In the genomic region with DNA sequence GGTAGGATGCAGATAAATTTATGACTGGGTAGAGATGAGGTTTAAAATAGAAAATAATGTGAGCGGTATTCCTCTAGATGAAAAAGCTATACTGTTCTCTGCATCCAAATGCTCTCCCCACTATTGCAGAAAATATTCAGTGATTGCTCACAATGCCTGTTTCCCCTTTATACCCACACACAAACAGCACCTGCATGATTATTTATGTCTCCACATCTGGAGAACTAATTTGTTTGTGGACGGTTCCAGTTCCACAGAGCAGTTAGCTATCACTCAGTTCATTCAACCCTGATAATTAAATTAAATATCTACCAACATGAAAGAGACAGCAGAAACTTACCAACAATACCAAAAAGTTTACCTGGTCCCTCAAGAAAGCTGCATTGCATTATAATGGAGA, we compare ENCODE assay signal across 7 cellular contexts.
"Had no signal": no experiment of that assay in that cellular context is flagged by ENCODE, and none has a peak within 500 bp of the region (broad histone marks: within the 10 kb centered on the region; RNA-seq: fewer than 3 reads in every experiment).

No MANE protein-coding gene starts in this region.

- H2AFZ ChIP-seq: GM23248 had no signal

- H3K4me1 Mint-ChIP-seq: H9 had no signal

- H3K9me3 Mint-ChIP-seq: H9 had no signal

- H3K27ac Mint-ChIP-seq: H9 had no signal

- H3K27ac ChIP-seq: GM23248 had no signal

- DNase-seq: GM23248, GOT3, H9, HCEC 1CT, IMR-90, KG1 had no signal

- H3K4me3 ChIP-seq: GM23248, K562 had no signal

- H3K4me3 Mint-ChIP-seq: H9 had no signal
